ENCODE assay signal across 16 cellular contexts in the genomic region with DNA sequence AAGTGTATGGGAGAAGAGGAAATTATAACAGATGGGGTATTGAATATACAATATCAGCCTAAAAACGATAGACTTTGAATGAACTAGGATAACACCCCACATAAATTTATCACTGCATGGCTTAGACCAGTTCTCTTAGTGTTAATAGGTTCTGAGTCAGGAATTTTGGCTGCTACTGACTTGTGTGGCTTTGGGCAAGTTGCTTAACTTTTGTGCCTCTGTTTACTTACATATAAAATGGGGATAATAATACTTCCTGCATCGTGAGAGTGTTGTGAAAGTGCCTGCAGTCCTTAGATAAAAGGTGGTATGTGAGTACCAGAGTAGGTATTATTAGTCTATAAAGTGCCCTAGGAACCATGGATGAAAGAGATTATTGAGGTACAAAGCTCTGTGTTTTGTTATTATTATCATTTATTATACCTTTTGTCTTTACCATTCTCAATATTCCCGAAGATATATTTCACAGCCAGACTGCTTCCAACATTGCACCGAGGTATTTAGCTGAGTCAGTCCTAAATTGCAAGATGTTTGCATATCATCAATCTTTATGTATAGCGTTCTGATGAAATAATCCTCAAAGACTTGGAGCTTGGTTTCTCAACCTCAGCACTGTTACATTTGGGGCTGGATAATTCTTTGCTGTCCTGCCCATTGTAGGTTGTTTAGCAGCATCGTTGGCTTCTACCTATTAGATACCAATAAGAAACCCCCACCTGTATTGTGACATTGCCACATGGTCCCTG. TPM values are rescaled to one million over a fixed set of nuclear protein-coding genes. Genes with fewer than 3 reads are reported as not detected.
DNase-seq lines count a peak whose midpoint lies in the region; ATAC-seq and TF ChIP-seq lines count a peak whose summit lies in the region.
"Had no signal": no experiment of that assay in that cellular context is flagged by ENCODE, and none has a peak within 500 bp of the region (broad histone marks: within the 10 kb centered on the region; RNA-seq: fewer than 3 reads in every experiment).

No MANE protein-coding gene starts in this region.

- H3K4ac ChIP-seq in mesendoderm (ENCODE audit: low read depth, low read length), result no peak overlapping the region

- peaks cover 4% of the 10 kb centered on the region for H3K9me3 Mint-ChIP-seq in chondrocyte (ENCODE audit: low read depth)
- no peaks in the 10 kb centered on the region for H3K9me3 Mint-ChIP-seq in stimulated activated naive B cell treated with anti-CD40 and anti-IgM and Interleukin-4, amounts not matched to agents 10 μg/mL and 1 μg/mL and 100 μg/mL, for 72 hours
- H3K9me3 Mint-ChIP-seq: T-helper 1 cell treated with Interleukin-12 subunit alpha and Interleukin-12 subunit beta and Interleukin-4 antibody, amounts not matched to agents 30 μg/mL and 1 μg/mL, for 36 hours had no signal

- no CpG with 5 or more reads among the region's 6 CpGs for WGBS in mesendoderm (ENCODE audit: extremely low coverage, insufficient coverage, low lambda C conversion rate)
- 37% methylated on average over 6 of the region's 6 CpGs for WGBS in prostate gland

- H3K27ac ChIP-seq in Karpas-422 (ENCODE audit: low read length), result no peak overlapping the region
- H3K27ac ChIP-seq in mesendoderm (ENCODE audit: low read depth, low read length), result no peak overlapping the region
- H3K27ac ChIP-seq in prostate gland, result no peak overlapping the region
- H3K27ac ChIP-seq: gastrocnemius medialis had no signal

- no peaks in the 10 kb centered on the region for H3K9me2 ChIP-seq in Karpas-422 (replicated peaks; ENCODE audit: insufficient read depth, low read length)

- H3K36me3 ChIP-seq in Karpas-422 (ENCODE audit: insufficient read depth, low read length) (no peaks in the 10 kb centered on the region), mesendoderm (ENCODE audit: control insufficient read depth, insufficient read depth, low read length) (no peaks in the 10 kb centered on the region), prostate gland (no peaks in the 10 kb centered on the region)
- H3K36me3 ChIP-seq: gastrocnemius medialis, vagina had no signal

- H2BK5ac ChIP-seq in mesendoderm (ENCODE audit: low read length), result no peak overlapping the region

- H3K4me1 ChIP-seq in Karpas-422 (ENCODE audit: low read length) (peaks cover 12% of the 10 kb centered on the region), mesendoderm (ENCODE audit: control insufficient read depth, low read depth, low read length) (no peaks in the 10 kb centered on the region), prostate gland (replicated peaks) (no peaks in the 10 kb centered on the region)
- H3K4me1 ChIP-seq: vagina had no signal

- H2BK15ac ChIP-seq in mesendoderm (replicated peaks; ENCODE audit: low read depth), result no peak overlapping the region

- peak; percentile 6 for DNase-seq in AG08395 (ENCODE audit: low spot score)
- peak; percentile 39 for DNase-seq in Karpas-422
- DNase-seq in chondrocyte (ENCODE audit: low spot score), result no peak
- DNase-seq in mesendoderm, result no peak
- DNase-seq in activated CD4-positive, alpha-beta T cell treated with anti-CD3 and anti-CD28 coated beads for 1 hour, result no peak
- DNase-seq in prostate gland (ENCODE audit: low spot score), result no peak
- no peak for DNase-seq in stimulated activated naive B cell treated with anti-CD40 and anti-IgM and Interleukin-4, amounts not matched to agents 10 μg/mL and 1 μg/mL and 100 μg/mL, for 72 hours
- DNase-seq: activated CD4-positive, alpha-beta T cell treated with anti-CD3 and anti-CD28 coated beads, Interleukin-2, amount 50 U/mL, for 4 hours; activated effector memory CD4-positive, alpha-beta T cell treated with Interleukin-2 at 50 U/mL for 16 hours; EL; gastrocnemius medialis; NCI-H2107 had no signal

- TF ChIP-seq CTCF in chondrocyte (IDR thresholded peaks at IDR 0.05), result no peak
- no peak for TF ChIP-seq CTCF in prostate gland (IDR thresholded peaks at IDR 0.05)

- peak overlapping the region; percentile 71 for H3K4me3 Mint-ChIP-seq in chondrocyte (ENCODE audit: unreplicated experiment)
- no peak overlapping the region for H3K4me3 Mint-ChIP-seq in stimulated activated naive B cell treated with anti-CD40 and anti-IgM and Interleukin-4, amounts not matched to agents 10 μg/mL and 1 μg/mL and 100 μg/mL, for 72 hours
- H3K4me3 Mint-ChIP-seq: T-helper 1 cell treated with Interleukin-12 subunit alpha and Interleukin-12 subunit beta and Interleukin-4 antibody, amounts not matched to agents 30 μg/mL and 1 μg/mL, for 36 hours had no signal

- H3K27me3 ChIP-seq in Karpas-422 (ENCODE audit: low read length) (no peaks in the 10 kb centered on the region), mesendoderm (ENCODE audit: insufficient read depth, low read length, poor library complexity) (no peaks in the 10 kb centered on the region), prostate gland (replicated peaks; ENCODE audit: insufficient read depth) (no peaks in the 10 kb centered on the region)
- H3K27me3 ChIP-seq: vagina had no signal

- H3K18ac ChIP-seq in mesendoderm (ENCODE audit: low read length), result no peak overlapping the region

- H3K4me3 ChIP-seq in Karpas-422 (ENCODE audit: low read length) (no peak overlapping the region), mesendoderm (ENCODE audit: low read length) (no peak overlapping the region), prostate gland (no peak overlapping the region)
- H3K4me3 ChIP-seq: gastrocnemius medialis had no signal

- H3K27me3 Mint-ChIP-seq in chondrocyte (ENCODE audit: low read depth), result no peaks in the 10 kb centered on the region
- H3K27me3 Mint-ChIP-seq in stimulated activated naive B cell treated with anti-CD40 and anti-IgM and Interleukin-4, amounts not matched to agents 10 μg/mL and 1 μg/mL and 100 μg/mL, for 72 hours, result no peaks in the 10 kb centered on the region

- no peak overlapping the region for H3K23ac ChIP-seq in mesendoderm (ENCODE audit: low read length)

- no peak overlapping the region for H2BK120ac ChIP-seq in mesendoderm (ENCODE audit: low read depth, low read length)

- H3K56ac ChIP-seq in mesendoderm (ENCODE audit: low read length), result peak overlapping the region; percentile 61

- no peak overlapping the region for H4K8ac ChIP-seq in mesendoderm (ENCODE audit: low read depth, low read length)

- H3K36me3 Mint-ChIP-seq in chondrocyte (ENCODE audit: low read depth), result peaks cover 3% of the 10 kb centered on the region
- H3K36me3 Mint-ChIP-seq in stimulated activated naive B cell treated with anti-CD40 and anti-IgM and Interleukin-4, amounts not matched to agents 10 μg/mL and 1 μg/mL and 100 μg/mL, for 72 hours, result no peaks in the 10 kb centered on the region

- H3K79me1 ChIP-seq in mesendoderm (ENCODE audit: low read length), result no peaks in the 10 kb centered on the region

- H3K9ac ChIP-seq in Karpas-422 (ENCODE audit: low read length), result no peak overlapping the region
- peak overlapping the region; percentile 40 for H3K9ac ChIP-seq in mesendoderm (ENCODE audit: low read length)

- H2AK5ac ChIP-seq in mesendoderm (ENCODE audit: low read length), result no peak overlapping the region

- H3K9me3 ChIP-seq in Karpas-422 (ENCODE audit: low read length) (no peaks in the 10 kb centered on the region), prostate gland (no peaks in the 10 kb centered on the region)
- H3K9me3 ChIP-seq: gastrocnemius medialis, vagina had no signal

- H3K27ac Mint-ChIP-seq in chondrocyte (ENCODE audit: unreplicated experiment), result peak overlapping the region; percentile 97
- H3K27ac Mint-ChIP-seq in stimulated activated naive B cell treated with anti-CD40 and anti-IgM and Interleukin-4, amounts not matched to agents 10 μg/mL and 1 μg/mL and 100 μg/mL, for 72 hours, result no peak overlapping the region
- H3K27ac Mint-ChIP-seq: T-helper 1 cell treated with Interleukin-12 subunit alpha and Interleukin-12 subunit beta and Interleukin-4 antibody, amounts not matched to agents 30 μg/mL and 1 μg/mL, for 36 hours had no signal

- no peak overlapping the region for H4K5ac ChIP-seq in mesendoderm (ENCODE audit: low read length)

- H3K4me1 Mint-ChIP-seq in chondrocyte (ENCODE audit: low read depth), result peaks cover 30% of the 10 kb centered on the region
- peaks cover 3 to 10% of the 10 kb centered on the region in 2 donors for H3K4me1 Mint-ChIP-seq in stimulated activated naive B cell treated with anti-CD40 and anti-IgM and Interleukin-4, amounts not matched to agents 10 μg/mL and 1 μg/mL and 100 μg/mL, for 72 hours

- H3K79me2 ChIP-seq in Karpas-422 (ENCODE audit: low read length) (peaks cover 23% of the 10 kb centered on the region), mesendoderm (ENCODE audit: control insufficient read depth, insufficient read depth, low read length) (peaks cover 18% of the 10 kb centered on the region)

- no peak for TF ChIP-seq POLR2A in prostate gland (IDR thresholded peaks at IDR 0.05)

- no peak for ATAC-seq in stimulated activated naive B cell treated with anti-CD40 and anti-IgM and Interleukin-4, amounts not matched to agents 10 μg/mL and 1 μg/mL and 100 μg/mL, for 72 hours (replicated peaks)
- no peak for ATAC-seq in GM18502 (IDR thresholded peaks at IDR 0.05; ENCODE audit: poor library complexity, unreplicated experiment)
- ATAC-seq: gastrocnemius medialis, left lobe of liver had no signal

- H3K4me2 ChIP-seq in Karpas-422 (ENCODE audit: low read depth, low read length, poor library complexity, severe bottlenecking) (no peak overlapping the region), mesendoderm (ENCODE audit: low read length) (no peak overlapping the region)

- H4K20me1 ChIP-seq in Karpas-422 (ENCODE audit: insufficient read depth, low read depth, low read length), result no peaks in the 10 kb centered on the region

- intact Hi-C loops in prostate gland (cut with DNase I), result loop anchor here (5.0 to 10.0 kb wide), 4 partner anchors 136 to 492 kb away; partner anchors contain the start of gene PPP1R12A

- no peak overlapping the region for H2AFZ ChIP-seq in Karpas-422 (ENCODE audit: low read length)

RNA-seq across cellular contexts. Expression of gene PAWR, which starts 2.3 kb away (rescaled TPM):
- total RNA-seq in Karpas-422 (2014; rRNA removed; shearing (Covaris generic); ENCODE audit: low replicate concordance), result 83.2 and 184 TPM in 2 replicates
- 127 to 157 TPM (median 137 TPM) in 3 replicates for total RNA-seq in chondrocyte
- polyA plus RNA-seq in mesendoderm (2013, experiment 1 of 2), result 51.1 TPM
- 50.7 TPM for polyA plus RNA-seq in mesendoderm (2013, experiment 2 of 2)
- total RNA-seq in prostate gland, result 10 to 100 TPM; 46.4 to 58.7 TPM

Comparison
In these comparisons a context has a peak if more than half of its experiments do, and no peak if none do; other contexts are left out.
1. DNase-seq: peak in AG08395 (single experiment) and Karpas-422 (single experiment); none in chondrocyte (single experiment), mesendoderm (single experiment), activated CD4-positive, alpha-beta T cell treated with anti-CD3 and anti-CD28 coated beads for 1 hour (single experiment), prostate gland (single experiment) and stimulated activated naive B cell treated with anti-CD40 and anti-IgM and Interleukin-4, amounts not matched to agents 10 μg/mL and 1 μg/mL and 100 μg/mL, for 72 hours (single experiment).